7 cellular contexts compared by ENCODE assay signal in genomic region chr13:112825875-112826274, GRCh38.
"Had no signal": no experiment of that assay in that cellular context is flagged by ENCODE, and none has a peak within 500 bp of the region (broad histone marks: within the 10 kb centered on the region; RNA-seq: fewer than 3 reads in every experiment).

No MANE protein-coding gene starts in this region.

- H3K4me2 ChIP-seq: KMS-11 had no signal

- H3K9ac ChIP-seq: GM23248, KMS-11 had no signal

- H3K36me3 Mint-ChIP-seq: IgD-negative memory B cell had no signal

- H3K4me3 Mint-ChIP-seq: IgD-negative memory B cell had no signal

- H3K27me3 Mint-ChIP-seq: IgD-negative memory B cell had no signal

- H2AFZ ChIP-seq: GM23248 had no signal

- DNase-seq: GM23248, GOT3, H7, HCEC 1CT, KBM-7 had no signal

- H3K4me1 Mint-ChIP-seq: IgD-negative memory B cell had no signal

- H3K9me3 Mint-ChIP-seq: IgD-negative memory B cell had no signal

- H3K27ac ChIP-seq: GM23248, KMS-11 had no signal
